ENCODE assay signal across 8 cellular contexts in genomic region chr14:91416744-91417133, GRCh38. TPM values are rescaled to one million over a fixed set of nuclear protein-coding genes. Genes with fewer than 3 reads are reported as not detected.
DNase-seq lines count a peak whose midpoint lies in the region; ATAC-seq and TF ChIP-seq lines count a peak whose summit lies in the region.

No MANE protein-coding gene starts in this region.

- POLR2A ChIA-PET in OCI-LY7 (lab: Charles Lee) = interaction anchor here (0.6 to 12.4 kb wide), 11 partner anchors 8 to 95 kb away, joined by 3 to 196 read pairs (median 10); no protein-coding TSS in a partner anchor

- intact Hi-C loops in OCI-LY7 (cut with micrococcal nuclease; ENCODE audit: unreplicated experiment) = loop anchor here (1.0 to 2.0 kb wide), 4 partner anchors 19 to 61 kb away; no protein-coding TSS in a partner anchor

- peaks cover 53% of the 10 kb centered on the region for H3K79me2 ChIP-seq in OCI-LY7 (ENCODE audit: insufficient read depth, low read depth, low read length)

- no TSS peak for BruUV-seq in OCI-LY7 (replicated peaks; lab: Mats Ljungman, UMichigan)

- CTCF ChIA-PET in OCI-LY7 (lab: Charles Lee; ENCODE audit: unreplicated experiment) = interaction anchor here (1.4 to 3.7 kb wide), 3 partner anchors 42 to 93 kb away, joined by 3 to 15 read pairs (median 6); no protein-coding TSS in a partner anchor

- H3K9me2 ChIP-seq in OCI-LY7 (ENCODE audit: insufficient read depth, low read length) = no peaks in the 10 kb centered on the region

- no peak overlapping the region for H2AFZ ChIP-seq in OCI-LY7 (ENCODE audit: low read length)

- peak overlapping the region; percentile 99 for H3K4me2 ChIP-seq in OCI-LY7 (ENCODE audit: low read length)

- peaks cover 52% of the 10 kb centered on the region for H3K36me3 ChIP-seq in OCI-LY7 (ENCODE audit: insufficient read depth, low read length)
- H3K36me3 ChIP-seq in neutrophil = no peaks in the 10 kb centered on the region

- peaks cover 25% of the 10 kb centered on the region for H4K20me1 ChIP-seq in OCI-LY7 (ENCODE audit: insufficient read depth, low read length)

- ATAC-seq in HG03097 (IDR thresholded peaks at IDR 0.05; ENCODE audit: low FRiP score, unreplicated experiment) = no peak

- H3K9me3 ChIP-seq in OCI-LY7 (ENCODE audit: low read length) (no peaks in the 10 kb centered on the region), neutrophil (no peaks in the 10 kb centered on the region)

- DNase-seq in GM12864 (ENCODE audit: low read depth) = no peak
- DNase-seq in OCI-LY7 (ENCODE audit: low spot score) = peak; percentile 47
- DNase-seq in epithelial cell of prostate (ENCODE audit: low read depth, low spot score) = no peak
- no peak for DNase-seq in T-helper 9 cell
- DNase-seq in ureter (ENCODE audit: low spot score) = no peak
- no peak for DNase-seq in inferior parietal cortex (ENCODE audit: extremely low spot score)

- H3K27ac ChIP-seq in OCI-LY7 (ENCODE audit: low read depth, low read length, poor library complexity, severe bottlenecking) = peak overlapping the region; percentile 94
- peak overlapping the region; percentile 21 for H3K27ac ChIP-seq in epithelial cell of prostate
- H3K27ac ChIP-seq in neutrophil = peak overlapping the region; percentile 81

- TF ChIP-seq CTCF in GM12864 (IDR thresholded peaks at IDR 0.05; ENCODE audit: low read depth, low read length, missing control alignments) = no peak
- TF ChIP-seq CTCF in OCI-LY7 (conservative IDR thresholded peaks at IDR 0.05; ENCODE audit: low read length) = no peak
- no peak for TF ChIP-seq CTCF in neutrophil (IDR thresholded peaks at IDR 0.05)

- peak overlapping the region; percentile 87 for H3K4me3 ChIP-seq in GM12864 (ENCODE audit: low read depth, low read length)
- peak overlapping the region; percentile 89 for H3K4me3 ChIP-seq in OCI-LY7 (ENCODE audit: low read depth, low read length, poor library complexity, severe bottlenecking)
- H3K4me3 ChIP-seq in neutrophil (ENCODE audit: low read depth in 1 of 2, low read length in 1 of 2) = peak overlapping the region; percentile 69 to 75

- H3K4me1 ChIP-seq in OCI-LY7 (ENCODE audit: insufficient read depth, low read length, poor library complexity, severe bottlenecking) = peaks cover 49% of the 10 kb centered on the region
- peaks cover 52 to 54% of the 10 kb centered on the region in 2 experiments for H3K4me1 ChIP-seq in neutrophil (ENCODE audit: control insufficient read depth in 1 of 2, insufficient read depth in 1 of 2, low read depth in 1 of 2, low read length in 1 of 2)

- no peaks in the 10 kb centered on the region for H3K27me3 ChIP-seq in neutrophil

RNA-seq across cellular contexts. Expression of gene CCDC88C, which starts 0.9 kb away (rescaled TPM):
- 89.3 and 137 TPM in 2 replicates for total RNA-seq in OCI-LY7 (2014; rRNA removed; shearing (Covaris generic))
- 253 and 262 TPM in 2 replicates for total RNA-seq in OCI-LY7 (2022)
- total RNA-seq in ureter = 49.0 TPM

Comparison
In these comparisons a context has a peak if more than half of its experiments do, and no peak if none do; other contexts are left out.
1. H3K27ac ChIP-seq: peak in every context shown above with its lines; median percentile 94 in OCI-LY7; 81 in neutrophil; 21 in epithelial cell of prostate.